Comparison of ENCODE assay signal across 9 cellular contexts in genomic region chr10:33332183-33333031, GRCh38. TPM values are rescaled to one million over a fixed set of nuclear protein-coding genes. Genes with fewer than 3 reads are reported as not detected.
DNase-seq lines count a peak whose midpoint lies in the region; ATAC-seq, FAIRE-seq and TF ChIP-seq lines count a peak whose summit lies in the region.
"Had no signal": no experiment of that assay in that cellular context is flagged by ENCODE, and none has a peak within 500 bp of the region (broad histone marks: within the 10 kb centered on the region; RNA-seq: fewer than 3 reads in every experiment).

No MANE protein-coding gene starts in this region.

- no peak overlapping the region for H2AFZ ChIP-seq in neural cell (ENCODE audit: low read depth, low read length)

- no peak for TF ChIP-seq POLR2A in A549 (IDR thresholded peaks at IDR 0.05; ENCODE audit: low read length)
- TF ChIP-seq POLR2A in esophagus squamous epithelium (IDR thresholded peaks at IDR 0.05): no peak

- H3K4me3 ChIP-seq in A549: peak overlapping the region; percentile 85
- peak overlapping the region; percentile 61 to 95 for H3K4me3 ChIP-seq in Panc1 (ENCODE audit: low read depth in 2 of 2, low read length in 2 of 2)
- H3K4me3 ChIP-seq in esophagus squamous epithelium: peak overlapping the region in 3 of 4 donors; percentile 72 to 87 (median 75)
- peak overlapping the region; percentile 85 for H3K4me3 ChIP-seq in neural cell (ENCODE audit: low read length)

- peaks cover 1% of the 10 kb centered on the region for H3F3A ChIP-seq in neural cell (ENCODE audit: insufficient read depth, low read length, poor library complexity, severe bottlenecking)

- no peak for TF ChIP-seq EP300 in A549 (IDR thresholded peaks at IDR 0.05)
- no peak for TF ChIP-seq EP300 in neural cell (conservative IDR thresholded peaks at IDR 0.05; ENCODE audit: poor library complexity, severe bottlenecking)

- DNase-seq in A549 (ENCODE audit: low read depth in 1 of 2, low spot score in 1 of 2): peak in 1 of 2 experiments; percentile 28
- no peak for DNase-seq in Panc1 (ENCODE audit: low read depth, low spot score)
- DNase-seq in esophagus squamous epithelium (lab: John Stamatoyannopoulos, UW): no peak
- DNase-seq in HEK293T (ENCODE audit: extremely low spot score): no peak
- no peak for DNase-seq in activated CD4-positive, CD25-positive, alpha-beta regulatory T cell treated with anti-CD3 and anti-CD28 coated beads, Interleukin-2, amount 50 U/mL, for 72 hours
- DNase-seq in activated effector memory CD4-positive, alpha-beta T cell treated with anti-CD3 and anti-CD28 coated beads, Interleukin-2, amount 50 U/mL, for 16 hours: no peak
- no peak for DNase-seq in germinal center (ENCODE audit: low spot score)
- DNase-seq: CD8-positive, alpha-beta T cell had no signal

- 3% methylated on average over 4 of the region's 4 CpGs for WGBS in A549 (ENCODE audit: missing lambda C conversion rate)
- 41 to 46% methylated on average over 4 of the region's 4 CpGs for WGBS in esophagus squamous epithelium, 2 donors

- FAIRE-seq in A549 (lab: Jason Lieb, UNC): peak; percentile 46

- peak overlapping the region; percentile 99 for H3K27ac ChIP-seq in A549
- peak overlapping the region; percentile 88 for H3K27ac ChIP-seq in Panc1 (ENCODE audit: low read length)
- peak overlapping the region; percentile 10 to 95 (median 92) for H3K27ac ChIP-seq in esophagus squamous epithelium
- peak overlapping the region; percentile 73 for H3K27ac ChIP-seq in neural cell (ENCODE audit: low read length)

- POLR2A ChIA-PET in A549 (lab: Yijun Ruan, JAX): interaction anchor here (0.8 to 1.2 kb wide), 3 partner anchors 59 to 1194 kb away, joined by 3 to 6 read pairs (median 4); no protein-coding TSS in a partner anchor
- POLR2A ChIA-PET in Panc1 (lab: Charles Lee): no interaction called here
- POLR2A ChIA-PET in HEK293T (lab: Yijun Ruan, JAX): interaction anchor here (0.6 to 1.6 kb wide), 8 partner anchors 13 to 257 kb away, joined by 3 to 5 read pairs (median 4); no protein-coding TSS in a partner anchor

- ATAC-seq in A549 (no peak), Panc1 (no peak)
- ATAC-seq: CD8-positive, alpha-beta T cell had no signal

- no peaks in the 10 kb centered on the region for H4K20me1 ChIP-seq in neural cell (ENCODE audit: insufficient read depth)

- H3K9ac ChIP-seq in neural cell (ENCODE audit: low read length): peak overlapping the region; percentile 81

- peaks cover 69% of the 10 kb centered on the region for H3K79me2 ChIP-seq in neural cell (replicated peaks; ENCODE audit: insufficient read depth, low read length)

- H3K4me2 ChIP-seq in A549 (peak overlapping the region; percentile 95), neural cell (ENCODE audit: low read length) (peak overlapping the region; percentile 66)

- H3K27me3 ChIP-seq in Panc1 (ENCODE audit: control insufficient read depth, insufficient read depth, low read length) (no peaks in the 10 kb centered on the region), esophagus squamous epithelium (peaks cover 0 to 26% (median 0%) of the 10 kb centered on the region in 4 donors), neural cell (ENCODE audit: insufficient read depth, low read depth, low read length) (peaks cover 16% of the 10 kb centered on the region)

- BruUV-seq in Panc1 (replicated peaks; lab: Mats Ljungman, UMichigan): no TSS peak

- intact Hi-C loops in Panc1 (cut with micrococcal nuclease; ENCODE audit: unreplicated experiment) (loop anchor here (2.0 to 10.0 kb wide), 3 partner anchors 60 to 1305 kb away; no protein-coding TSS in a partner anchor), esophagus squamous epithelium (cut with DNase I) (loop anchor here (10.0 kb wide), 1 partner anchor 1302 kb away; no protein-coding TSS in a partner anchor)

- CTCF ChIA-PET in A549 (lab: Yijun Ruan, JAX) (interaction anchor here (0.5 to 4.9 kb wide), 10 partner anchors 12 to 1555 kb away, joined by 3 to 22 read pairs (median 4); no protein-coding TSS in a partner anchor), Panc1 (lab: Charles Lee) (no interaction called here), HEK293T (lab: Yijun Ruan, JAX) (interaction anchor here (0.7 to 1.5 kb wide), 6 partner anchors 55 to 216 kb away, joined by 3 to 5 read pairs (median 3); no protein-coding TSS in a partner anchor)

- H3K9me2 ChIP-seq in neural cell (ENCODE audit: insufficient read depth, low read length): no peaks in the 10 kb centered on the region

- TF ChIP-seq CTCF in A549 (IDR thresholded peaks at IDR 0.05) (no peak), Panc1 (IDR thresholded peaks at IDR 0.05) (no peak), esophagus squamous epithelium (IDR thresholded peaks at IDR 0.05) (no peak), neural cell (IDR thresholded peaks at IDR 0.05; ENCODE audit: poor library complexity, severe bottlenecking) (no peak)

- in situ Hi-C loops in Panc1 (cut with HindIII; ENCODE audit: low pct_unique_long_range_greater_than_20kb, low sequenced_read_pairs): no loop called here

- H3K4me1 ChIP-seq in A549 (peaks cover 30% of the 10 kb centered on the region), Panc1 (ENCODE audit: control insufficient read depth, insufficient read depth, low read length) (peaks cover 26% of the 10 kb centered on the region), esophagus squamous epithelium (peaks cover 0 to 85% (median 18%) of the 10 kb centered on the region in 3 donors)

- H3K36me3 ChIP-seq in Panc1 (ENCODE audit: control insufficient read depth, insufficient read depth, low read length): peaks cover 20% of the 10 kb centered on the region
- H3K36me3 ChIP-seq in esophagus squamous epithelium: peaks cover 0 to 14% (median 0%) of the 10 kb centered on the region in 3 donors
- no peaks in the 10 kb centered on the region for H3K36me3 ChIP-seq in neural cell (ENCODE audit: insufficient read depth, low read length)

- H3K9me3 ChIP-seq in A549 (no peaks in the 10 kb centered on the region), Panc1 (ENCODE audit: control insufficient read depth, insufficient read depth, low read depth, low read length) (no peaks in the 10 kb centered on the region), esophagus squamous epithelium (no peaks in the 10 kb centered on the region), neural cell (ENCODE audit: low read length) (no peaks in the 10 kb centered on the region)

- TF ChIP-seq RAD21 in A549 (conservative IDR thresholded peaks at IDR 0.05 in 1 of 2, IDR thresholded peaks at IDR 0.05 in 1 of 2) (no peak), neural cell (conservative IDR thresholded peaks at IDR 0.05) (no peak)

TF ChIP-seq in A549, 52 proteins besides CTCF, POLR2A, EP300 and RAD21:
- no peak for TF ChIP-seq E2F6 (IDR thresholded peaks at IDR 0.05; ENCODE audit: borderline replicate concordance, low read depth)
- TF ChIP-seq JUN (IDR thresholded peaks at IDR 0.05): peak in 1 of 2 experiments; percentile 2; a peak in 1 of 5 replicates
- peak; percentile 33 to 45; a peak in 2 of 4 replicates for TF ChIP-seq CEBPB (IDR thresholded peaks at IDR 0.05)

TF ChIP-seq in HEK293T, 16 proteins besides CTCF, POLR2A, EP300 and RAD21:
- no peak for TF ChIP-seq FOXM1 (IDR thresholded peaks at IDR 0.05; ENCODE audit: borderline replicate concordance)
- no peak for TF ChIP-seq ARNT (IDR thresholded peaks at IDR 0.05)
- no peak for TF ChIP-seq ZNF384 (IDR thresholded peaks at IDR 0.05)
- TF ChIP-seq ELF4 (IDR thresholded peaks at IDR 0.05): no peak
- no peak for TF ChIP-seq L3MBTL2 (conservative IDR thresholded peaks at IDR 0.05)
- TF ChIP-seq FOXA1 (IDR thresholded peaks at IDR 0.05): no peak
- no peak for TF ChIP-seq BHLHE40 (IDR thresholded peaks at IDR 0.05; ENCODE audit: borderline replicate concordance)
- TF ChIP-seq TARDBP (IDR thresholded peaks at IDR 0.05): no peak
- TF ChIP-seq LEF1 (IDR thresholded peaks at IDR 0.05; ENCODE audit: borderline replicate concordance): no peak
- TF ChIP-seq SP1 (IDR thresholded peaks at IDR 0.05): no peak
- TF ChIP-seq SUZ12 (IDR thresholded peaks at IDR 0.05): no peak
- TF ChIP-seq, protein P1, sequence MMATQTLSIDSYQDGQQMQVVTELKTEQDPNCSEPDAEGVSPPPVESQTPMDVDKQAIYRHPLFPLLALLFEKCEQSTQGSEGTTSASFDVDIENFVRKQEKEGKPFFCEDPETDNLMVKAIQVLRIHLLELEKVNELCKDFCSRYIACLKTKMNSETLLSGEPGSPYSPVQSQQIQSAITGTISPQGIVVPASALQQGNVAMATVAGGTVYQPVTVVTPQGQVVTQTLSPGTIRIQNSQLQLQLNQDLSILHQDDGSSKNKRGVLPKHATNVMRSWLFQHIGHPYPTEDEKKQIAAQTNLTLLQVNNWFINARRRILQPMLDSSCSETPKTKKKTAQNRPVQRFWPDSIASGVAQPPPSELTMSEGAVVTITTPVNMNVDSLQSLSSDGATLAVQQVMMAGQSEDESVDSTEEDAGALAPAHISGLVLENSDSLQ (IDR thresholded peaks at IDR 0.05): no peak
- no peak for TF ChIP-seq NFRKB (IDR thresholded peaks at IDR 0.05)
- TF ChIP-seq FOXK2 (IDR thresholded peaks at IDR 0.05): no peak
- TF ChIP-seq HDGF (IDR thresholded peaks at IDR 0.05; ENCODE audit: borderline replicate concordance): no peak
- no peak for TF ChIP-seq CTBP1 (IDR thresholded peaks at IDR 0.05; ENCODE audit: borderline replicate concordance)
TF ChIP-seq in HEK293T: peak in this region for 0.

RNA-seq across cellular contexts. Expression of gene NRP1, which starts 2.1 kb away (rescaled TPM):
- 208 and 259 TPM in 2 replicates for polyA plus RNA-seq in A549 (2011; rRNA removed)
- 44.4 and 49.6 TPM in 2 replicates for polyA plus RNA-seq in A549 (2012; cell fraction: cytosol; rRNA removed)
- 76.6 and 106 TPM in 2 replicates for polyA plus RNA-seq in A549 (2012; cell fraction: nucleus; rRNA removed)
- 115 to 147 TPM (median 121 TPM) in 3 replicates for polyA plus RNA-seq in A549 (2017; fragmentation: RNase III; extraction: RNeasy Plus Mini Kit Qiagen cat#74134 plus additional on column Dnase treatment)
- 264 and 271 TPM in 2 replicates for polyA minus RNA-seq in A549 (2011; rRNA and poly(A)+ RNA removed)
- 93.4 TPM for total RNA-seq in Panc1 (2021; ENCODE audit: unreplicated experiment)
- 75.5 TPM for polyA plus RNA-seq in Panc1 (2012; ENCODE audit: insufficient read length)
- 10 to 100 TPM in 2 of 4 donors, 1 to 10 TPM in 2; 3.1 to 27.7 (median 12.0) TPM for total RNA-seq in esophagus squamous epithelium
- 23.2 and 24.5 TPM in 2 replicates for polyA plus RNA-seq in neural cell
- 73.0 and 77.2 TPM in 2 replicates for polyA minus RNA-seq in neural cell
- total RNA-seq: CD8-positive, alpha-beta T cell had no signal
